9 cellular contexts compared by ENCODE assay signal in the genomic region with DNA sequence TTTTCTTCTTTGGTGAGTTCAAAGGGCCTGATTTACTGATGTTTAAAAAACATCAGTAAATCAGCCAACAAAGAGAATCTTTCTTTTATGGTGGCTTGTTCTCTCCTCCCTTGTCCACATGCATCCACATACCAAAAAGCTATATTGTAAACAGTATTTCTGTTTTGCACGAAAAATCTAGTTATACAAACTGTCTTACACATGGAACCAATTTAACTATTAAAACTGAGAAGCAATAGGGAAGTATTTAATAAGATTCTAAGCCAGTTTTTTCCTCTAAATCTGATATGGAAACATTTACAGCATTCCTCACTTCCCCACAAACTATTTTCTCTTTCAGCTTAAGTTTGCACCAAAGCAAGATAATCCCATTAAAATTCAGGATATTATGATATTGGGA.
DNase-seq lines count a peak whose midpoint lies in the region; ATAC-seq and TF ChIP-seq lines count a peak whose summit lies in the region.
"Had no signal": no experiment of that assay in that cellular context is flagged by ENCODE, and none has a peak within 500 bp of the region (broad histone marks: within the 10 kb centered on the region; RNA-seq: fewer than 3 reads in every experiment).

No MANE protein-coding gene starts in this region.

- no peak overlapping the region for H2BK120ac ChIP-seq in H9 (ENCODE audit: low read depth, low read length, poor library complexity, severe bottlenecking)

- H3K4me3 Mint-ChIP-seq in CD4-positive, alpha-beta T cell, result peak overlapping the region; percentile 94
- peak overlapping the region; percentile 85 for H3K4me3 Mint-ChIP-seq in HFFc6
- peak overlapping the region; percentile 97 for H3K4me3 Mint-ChIP-seq in natural killer cell
- H3K4me3 Mint-ChIP-seq in H9, result no peak overlapping the region

- no peak overlapping the region for H3K14ac ChIP-seq in H9 (ENCODE audit: insufficient read depth, low read length)

- H4K20me1 ChIP-seq in H9 (ENCODE audit: control insufficient read depth, insufficient read depth, insufficient read length), result no peaks in the 10 kb centered on the region

- H2AK5ac ChIP-seq in H9 (ENCODE audit: insufficient read length, low read length), result no peak overlapping the region

- H3K4me1 ChIP-seq in H9 (ENCODE audit: insufficient read depth, low read length), result peaks cover 3% of the 10 kb centered on the region

- POLR2A ChIA-PET in CD4-positive, alpha-beta T cell (lab: Charles Lee), result interaction anchor here (0.8 to 12.5 kb wide), 5 partner anchors 10 to 255 kb away, joined by 3 to 240 read pairs (median 12); no protein-coding TSS in a partner anchor

- no peak overlapping the region for H3K4ac ChIP-seq in H9 (ENCODE audit: low read depth, low read length)

- ATAC-seq in CD4-positive, alpha-beta T cell (ENCODE audit: poor library complexity), result no peak
- ATAC-seq in natural killer cell (no peak), GM21528 (IDR thresholded peaks at IDR 0.05; ENCODE audit: low FRiP score, unreplicated experiment) (no peak)

- no peaks in the 10 kb centered on the region for H3K27me3 ChIP-seq in CD4-positive, alpha-beta T cell (ENCODE audit: control insufficient read depth, insufficient read depth, low read length)
- H3K27me3 ChIP-seq in H9 (ENCODE audit: insufficient read depth, low read length), result peaks cover 6% of the 10 kb centered on the region; the same call in 1 of the 2 replicates

- peaks cover 8% of the 10 kb centered on the region for H3K23me2 ChIP-seq in H9 (ENCODE audit: insufficient read length, low read depth, low read length, poor library complexity, severe bottlenecking)

- H3T11ph ChIP-seq in H9 (ENCODE audit: low read length), result no peak overlapping the region

- H2AFZ ChIP-seq in H9 (ENCODE audit: low read length), result no peak overlapping the region

- peak overlapping the region; percentile 85 for H3K27ac Mint-ChIP-seq in CD4-positive, alpha-beta T cell
- no peak overlapping the region for H3K27ac Mint-ChIP-seq in HFFc6
- peak overlapping the region; percentile 93 for H3K27ac Mint-ChIP-seq in natural killer cell
- no peak overlapping the region for H3K27ac Mint-ChIP-seq in H9

- TF ChIP-seq CTCF in CD4-positive, alpha-beta T cell (IDR thresholded peaks at IDR 0.05), result no peak
- no peak for TF ChIP-seq CTCF in HFFc6 (IDR thresholded peaks at IDR 0.05)
- no peak for TF ChIP-seq CTCF in coronary artery (IDR thresholded peaks at IDR 0.05)
- no peak for TF ChIP-seq CTCF in natural killer cell (IDR thresholded peaks at IDR 0.05)
- no peak for TF ChIP-seq CTCF in H9 (conservative IDR thresholded peaks at IDR 0.05)

- no peaks in the 10 kb centered on the region for H3K27me3 Mint-ChIP-seq in CD4-positive, alpha-beta T cell
- peaks cover 19% of the 10 kb centered on the region for H3K27me3 Mint-ChIP-seq in HFFc6 (ENCODE audit: insufficient read depth)
- H3K27me3 Mint-ChIP-seq in natural killer cell (ENCODE audit: low read depth in 2 of 2), result no peaks in the 10 kb centered on the region
- H3K27me3 Mint-ChIP-seq in H9 (ENCODE audit: low read depth), result peaks cover 46% of the 10 kb centered on the region

- no peaks in the 10 kb centered on the region for H3K79me1 ChIP-seq in H9 (ENCODE audit: insufficient read depth, low read depth, low read length, poor library complexity, severe bottlenecking)

- no peak overlapping the region for H3K23ac ChIP-seq in H9 (ENCODE audit: insufficient read length, low read depth, low read length)

- H3K4me3 ChIP-seq in coronary artery, result peak overlapping the region; percentile 99

- H3K4me2 ChIP-seq in H9 (ENCODE audit: insufficient read depth, insufficient read length, low read length), result no peak overlapping the region

- peaks cover 66% of the 10 kb centered on the region for H3K4me1 Mint-ChIP-seq in CD4-positive, alpha-beta T cell (ENCODE audit: low read depth)
- H3K4me1 Mint-ChIP-seq in HFFc6 (ENCODE audit: low read depth), result peaks cover 34% of the 10 kb centered on the region
- peaks cover 67 to 76% of the 10 kb centered on the region in 2 donors for H3K4me1 Mint-ChIP-seq in natural killer cell
- peaks cover 30 to 48% of the 10 kb centered on the region in 2 experiments for H3K4me1 Mint-ChIP-seq in H9

- no peaks in the 10 kb centered on the region for H3K9me3 Mint-ChIP-seq in CD4-positive, alpha-beta T cell
- H3K9me3 Mint-ChIP-seq in HFFc6, result no peaks in the 10 kb centered on the region
- H3K9me3 Mint-ChIP-seq in natural killer cell, result no peaks in the 10 kb centered on the region
- H3K9me3 Mint-ChIP-seq in H9, result no peaks in the 10 kb centered on the region; a peak in 1 of 5 replicates

- no peak overlapping the region for H4K5ac ChIP-seq in H9 (ENCODE audit: insufficient read length, low read depth, low read length)

- H4K8ac ChIP-seq in H9 (replicated peaks; ENCODE audit: insufficient read length, low read depth, low read length), result no peak overlapping the region

- H2BK20ac ChIP-seq in H9 (ENCODE audit: low read depth, low read length, poor library complexity, severe bottlenecking), result no peak overlapping the region

- no peak for DNase-seq in CD4-positive, alpha-beta T cell
- DNase-seq in HFFc6 (peak; percentile 37), coronary artery (ENCODE audit: low spot score) (no peak), natural killer cell (no peak), kidney glomerular epithelial cell (lab: John Stamatoyannopoulos, UW) (no peak), H9 (no peak), NCI-H748 treated with DMSO at 0.1 percent for 48 hours (lab: John Stamatoyannopoulos, UW) (no peak)
- DNase-seq: MM.1S had no signal

- no peak overlapping the region for H3K27ac ChIP-seq in CD4-positive, alpha-beta T cell (ENCODE audit: low read depth, low read length)
- H3K27ac ChIP-seq in coronary artery (no peak overlapping the region), H9 (ENCODE audit: insufficient read length, low read depth, low read length) (no peak overlapping the region)

- no CpG with 5 or more reads among the region's 1 CpG for WGBS in H9 (ENCODE audit: extremely low coverage, insufficient read length, low lambda C conversion rate)

- H2BK12ac ChIP-seq in H9 (ENCODE audit: insufficient read length, low read depth, low read length), result no peak overlapping the region

- H3K18ac ChIP-seq in H9 (ENCODE audit: insufficient read length, low read depth, low read length), result no peak overlapping the region

- H2BK5ac ChIP-seq in H9 (ENCODE audit: insufficient read length, low read length), result no peak overlapping the region

- no peaks in the 10 kb centered on the region for H3K9me3 ChIP-seq in CD4-positive, alpha-beta T cell (ENCODE audit: control insufficient read depth, low read length)
- no peaks in the 10 kb centered on the region for H3K9me3 ChIP-seq in H9 (ENCODE audit: control insufficient read depth, low read depth, low read length)

- H4K91ac ChIP-seq in H9 (ENCODE audit: insufficient read length, low read depth, low read length), result no peak overlapping the region

- no peak overlapping the region for H3K9ac ChIP-seq in H9 (ENCODE audit: extremely low read depth, insufficient read length, low read length)

- no peak overlapping the region for H2BK15ac ChIP-seq in H9 (ENCODE audit: low read depth, low read length)

- CTCF ChIA-PET in CD4-positive, alpha-beta T cell (lab: Charles Lee), result interaction anchor here (1.6 to 2.6 kb wide), 3 partner anchors 69 to 327 kb away, joined by 5 to 11 read pairs (median 7); no protein-coding TSS in a partner anchor

- intact Hi-C loops in CD4-positive, alpha-beta T cell (cut with DNase I, micrococcal nuclease), result loop anchor here (5.0 kb wide), 4 partner anchors 63 to 253 kb away; no protein-coding TSS in a partner anchor
- intact Hi-C loops in natural killer cell (cut with micrococcal nuclease), result loop anchor here (5.0 to 10.0 kb wide), 2 partner anchors 58 to 1245 kb away; no protein-coding TSS in a partner anchor

- peaks cover 30% of the 10 kb centered on the region for H3K36me3 Mint-ChIP-seq in CD4-positive, alpha-beta T cell (ENCODE audit: low read depth)
- H3K36me3 Mint-ChIP-seq in HFFc6 (ENCODE audit: low read depth) (no peaks in the 10 kb centered on the region), natural killer cell (peaks cover 4% of the 10 kb centered on the region), H9 (ENCODE audit: insufficient read depth in 1 of 3, low read depth in 3 of 3) (no peaks in the 10 kb centered on the region)

- no peak overlapping the region for H3K56ac ChIP-seq in H9 (ENCODE audit: insufficient read length, low read depth, low read length)

- no peaks in the 10 kb centered on the region for H3K79me2 ChIP-seq in H9 (ENCODE audit: insufficient read depth, low read length)

Comparison
In these comparisons a context has a peak if more than half of its experiments do, and no peak if none do; other contexts are left out.
1. H3K27ac Mint-ChIP-seq: peak in CD4-positive, alpha-beta T cell (single experiment) and natural killer cell (2 of 2); none in HFFc6 (single experiment) and H9 (0 of 3).
2. H3K4me3 Mint-ChIP-seq: peak in CD4-positive, alpha-beta T cell (single experiment), HFFc6 (single experiment) and natural killer cell (single experiment); none in H9 (0 of 2).